ENCODE assay signal across 8 cellular contexts in the genomic region with DNA sequence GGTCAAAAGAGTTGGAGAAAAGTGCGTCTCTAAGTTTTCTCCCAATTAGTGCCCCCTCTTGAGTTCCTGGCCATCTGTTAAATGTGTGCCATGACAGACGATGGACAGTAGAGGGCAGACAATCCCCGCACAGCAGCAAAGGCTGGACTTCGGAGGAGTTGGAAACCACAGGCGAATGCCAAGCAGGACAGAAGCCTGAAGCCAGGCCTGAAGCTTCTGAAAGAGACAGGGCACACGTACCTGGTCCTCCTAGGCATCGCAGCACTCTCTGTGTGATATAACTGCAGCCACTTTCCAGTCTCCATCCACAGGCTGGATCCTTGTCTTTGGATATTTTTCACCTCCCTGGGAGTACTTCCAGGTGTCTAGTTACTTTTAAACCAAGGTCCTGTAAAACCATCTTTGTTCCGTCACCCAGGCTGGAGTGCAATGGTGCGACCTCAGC. TPM values are rescaled to one million over a fixed set of nuclear protein-coding genes. Genes with fewer than 3 reads are reported as not detected.
DNase-seq lines count a peak whose midpoint lies in the region; ATAC-seq, FAIRE-seq and TF ChIP-seq lines count a peak whose summit lies in the region.

No MANE protein-coding gene starts in this region.

- H3K36me3 Mint-ChIP-seq in activated naive CD4-positive, alpha-beta T cell treated with anti-CD3 and anti-CD28 coated beads, Interleukin-2, amount 50 U/mL, for 72 hours: no peaks in the 10 kb centered on the region

- peak; percentile 75 to 78 for ATAC-seq in activated naive CD4-positive, alpha-beta T cell treated with anti-CD3 and anti-CD28 coated beads, Interleukin-2, amount 50 U/mL, for 72 hours
- ATAC-seq in HG02840 (IDR thresholded peaks at IDR 0.05; ENCODE audit: low FRiP score, unreplicated experiment) (no peak), GM21390 (IDR thresholded peaks at IDR 0.05; ENCODE audit: unreplicated experiment) (no peak)

- no peak overlapping the region for H3K27ac Mint-ChIP-seq in activated naive CD4-positive, alpha-beta T cell treated with anti-CD3 and anti-CD28 coated beads, Interleukin-2, amount 50 U/mL, for 72 hours

- no peak for FAIRE-seq in D721Med (lab: Jason Lieb, UNC)

- peak; percentile 71 for TF ChIP-seq CTCF in D721Med (IDR thresholded peaks at IDR 0.05; ENCODE audit: insufficient read depth, missing control alignments)

- peak; percentile 68 for DNase-seq in D721Med (ENCODE audit: insufficient read length, low spot score)
- DNase-seq in HS-27A (ENCODE audit: low read depth): peak; percentile 22
- peak; percentile 88 for DNase-seq in OCI-M1 (lab: John Stamatoyannopoulos, UW)
- peak in 1 of 2 donors; percentile 48 for DNase-seq in activated naive CD4-positive, alpha-beta T cell treated with anti-CD3 and anti-CD28 coated beads, Interleukin-2, amount 50 U/mL, for 72 hours (ENCODE audit: low spot score in 2 of 2)
- DNase-seq in glomerular visceral epithelial cell (ENCODE audit: extremely low spot score): peak; percentile 87
- DNase-seq in occipital lobe (lab: John Stamatoyannopoulos, UW): peak; percentile 59

- H3K9me3 Mint-ChIP-seq in activated naive CD4-positive, alpha-beta T cell treated with anti-CD3 and anti-CD28 coated beads, Interleukin-2, amount 50 U/mL, for 72 hours: no peaks in the 10 kb centered on the region

RNA-seq across cellular contexts. Expression of a gene that starts 14.5 kb away (rescaled TPM):
- total RNA-seq in activated naive CD4-positive, alpha-beta T cell treated with anti-CD3 and anti-CD28 coated beads, Interleukin-2, amount 50 U/mL, for 72 hours: 1 to 10 TPM in 1 of 2 donors, under 1 TPM in 1; 0.89 to 2.3 TPM
- total RNA-seq in occipital lobe: 2.3 TPM

RNA-seq across cellular contexts. Expression of a gene that starts 14.7 kb away (rescaled TPM):
- total RNA-seq in activated naive CD4-positive, alpha-beta T cell treated with anti-CD3 and anti-CD28 coated beads, Interleukin-2, amount 50 U/mL, for 72 hours: 10 to 100 TPM; 19.9 to 25.1 TPM
- 16.1 TPM for total RNA-seq in occipital lobe

RNA-seq across cellular contexts. Expression of a gene that starts 25.2 kb away (rescaled TPM):
- 100 to 1,000 TPM in 1 of 2 donors, 10 to 100 TPM in 1; 67.7 to 131 TPM for total RNA-seq in activated naive CD4-positive, alpha-beta T cell treated with anti-CD3 and anti-CD28 coated beads, Interleukin-2, amount 50 U/mL, for 72 hours
- 13.3 TPM for total RNA-seq in occipital lobe

RNA-seq across cellular contexts. Expression of a gene that starts 25.6 kb away (rescaled TPM):
- total RNA-seq in activated naive CD4-positive, alpha-beta T cell treated with anti-CD3 and anti-CD28 coated beads, Interleukin-2, amount 50 U/mL, for 72 hours: 10 to 100 TPM; 17.4 to 22.3 TPM
- 28.4 TPM for total RNA-seq in occipital lobe

RNA-seq across cellular contexts. Expression of a gene that starts 47.1 kb away (rescaled TPM):
- total RNA-seq in activated naive CD4-positive, alpha-beta T cell treated with anti-CD3 and anti-CD28 coated beads, Interleukin-2, amount 50 U/mL, for 72 hours: not detected
- total RNA-seq in occipital lobe: not detected

Comparison
In these comparisons a context has a peak if more than half of its experiments do, and no peak if none do; other contexts are left out.
1. ATAC-seq: peak in activated naive CD4-positive, alpha-beta T cell treated with anti-CD3 and anti-CD28 coated beads, Interleukin-2, amount 50 U/mL, for 72 hours (2 of 2); none in HG02840 (single experiment) and GM21390 (single experiment).